Comparison of ENCODE assay signal across 22 cellular contexts in the genomic region with DNA sequence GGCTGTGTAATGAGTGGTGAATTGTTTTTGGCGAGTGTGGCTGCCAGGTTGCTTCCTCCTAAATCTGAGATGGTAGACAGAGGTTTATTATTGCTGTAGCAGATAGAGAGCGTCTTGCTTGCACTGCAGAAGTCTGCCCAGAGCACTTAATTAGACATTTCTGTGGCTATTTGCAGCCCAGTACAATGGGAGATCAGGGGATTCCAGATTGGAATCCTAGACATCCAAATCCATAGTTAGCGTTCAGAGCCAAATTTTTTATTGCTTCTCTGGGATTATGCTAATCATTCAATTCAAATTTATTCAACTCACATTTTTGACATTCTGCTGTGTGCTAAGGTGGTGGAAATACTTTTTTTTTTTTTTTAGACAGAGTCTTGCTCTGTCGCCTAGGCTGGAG.
"Had no signal": no experiment of that assay in that cellular context is flagged by ENCODE, and none has a peak within 500 bp of the region (broad histone marks: within the 10 kb centered on the region; RNA-seq: fewer than 3 reads in every experiment).

No MANE protein-coding gene starts in this region.

- DNase-seq: Kasumi-1, MM.1S, NCI-H1092 treated with DMSO at 0.1 percent for 48 hours, NCI-H1436 treated with DMSO at 0.1 percent for 48 hours, NCI-H1694, NCI-H187 treated with DMSO at 0.1 percent for 48 hours, NCI-H2029 treated with DMSO at 0.1 percent for 48 hours, NCI-H2171 treated with DMSO at 0.1 percent for 48 hours, NCI-H226, NCI-H446, NCI-H510A, NCI-H524 treated with DMSO at 0.1 percent for 48 hours, NCI-H69, NCI-H774, SHP77 treated with DMSO at 0.1 percent for 48 hours, SJCRH30, SW 1271, T-cell had no signal

- H3K4me3 ChIP-seq: K562, SJCRH30 had no signal

- H3K9me3 ChIP-seq: SJCRH30 had no signal

- H3K4me2 ChIP-seq: KMS-11 had no signal

- H3K9ac ChIP-seq: KMS-11 had no signal

- ATAC-seq: K562, T-cell had no signal

- H3K27me3 ChIP-seq: SJCRH30 had no signal

- H3K27ac ChIP-seq: HL-60, KMS-11, RWPE1, SJCRH30 had no signal
